Comparison of ENCODE assay signal across 1 cellular context in the genomic region with DNA sequence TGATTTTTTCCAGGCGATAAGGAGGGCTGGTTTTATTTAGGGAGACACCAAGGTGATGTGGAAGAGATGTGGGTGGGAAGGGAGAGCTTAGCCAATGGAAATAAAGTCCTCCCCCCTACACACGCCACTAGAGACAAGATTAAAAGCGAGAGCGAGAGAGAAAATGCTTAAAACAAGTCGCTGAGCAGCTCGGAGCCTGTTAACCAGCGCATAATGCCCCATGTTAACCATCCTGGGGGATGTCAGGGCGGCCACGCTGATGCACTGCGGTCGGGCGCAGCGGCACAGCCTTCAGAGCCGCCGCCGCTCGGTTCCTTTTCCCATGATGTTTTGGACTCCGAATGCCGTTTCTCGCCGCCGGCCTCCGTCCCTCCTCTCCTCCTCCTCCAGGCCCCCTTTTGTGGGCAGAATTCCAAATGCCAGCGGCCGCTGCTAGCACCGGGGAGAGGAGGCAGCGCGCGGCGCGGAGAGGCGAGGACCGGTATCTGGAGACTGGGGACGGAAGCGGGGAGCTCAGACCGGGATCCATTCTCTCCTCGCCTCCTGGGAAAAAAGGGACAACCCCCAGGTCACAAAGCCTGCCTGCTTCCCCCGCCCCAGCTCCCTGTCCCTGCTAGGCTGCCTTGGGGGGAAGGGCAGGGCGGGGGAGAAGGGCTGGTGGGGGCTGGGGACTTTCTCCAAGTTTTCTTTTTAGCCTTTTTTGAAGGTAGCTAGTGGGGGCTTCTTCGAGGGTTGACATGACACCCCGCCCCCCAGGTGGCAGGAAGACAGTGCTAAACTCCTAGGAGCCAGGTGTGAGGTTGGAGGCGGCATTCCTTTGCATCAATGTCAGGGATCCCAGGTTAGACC.
TF ChIP-seq lines count a peak whose summit lies in the region.

No MANE protein-coding gene starts in this region.

TF ChIP-seq in WTC11, 78 proteins besides CTCF, POLR2A, EP300 and RAD21:
- TF ChIP-seq, protein P1, sequence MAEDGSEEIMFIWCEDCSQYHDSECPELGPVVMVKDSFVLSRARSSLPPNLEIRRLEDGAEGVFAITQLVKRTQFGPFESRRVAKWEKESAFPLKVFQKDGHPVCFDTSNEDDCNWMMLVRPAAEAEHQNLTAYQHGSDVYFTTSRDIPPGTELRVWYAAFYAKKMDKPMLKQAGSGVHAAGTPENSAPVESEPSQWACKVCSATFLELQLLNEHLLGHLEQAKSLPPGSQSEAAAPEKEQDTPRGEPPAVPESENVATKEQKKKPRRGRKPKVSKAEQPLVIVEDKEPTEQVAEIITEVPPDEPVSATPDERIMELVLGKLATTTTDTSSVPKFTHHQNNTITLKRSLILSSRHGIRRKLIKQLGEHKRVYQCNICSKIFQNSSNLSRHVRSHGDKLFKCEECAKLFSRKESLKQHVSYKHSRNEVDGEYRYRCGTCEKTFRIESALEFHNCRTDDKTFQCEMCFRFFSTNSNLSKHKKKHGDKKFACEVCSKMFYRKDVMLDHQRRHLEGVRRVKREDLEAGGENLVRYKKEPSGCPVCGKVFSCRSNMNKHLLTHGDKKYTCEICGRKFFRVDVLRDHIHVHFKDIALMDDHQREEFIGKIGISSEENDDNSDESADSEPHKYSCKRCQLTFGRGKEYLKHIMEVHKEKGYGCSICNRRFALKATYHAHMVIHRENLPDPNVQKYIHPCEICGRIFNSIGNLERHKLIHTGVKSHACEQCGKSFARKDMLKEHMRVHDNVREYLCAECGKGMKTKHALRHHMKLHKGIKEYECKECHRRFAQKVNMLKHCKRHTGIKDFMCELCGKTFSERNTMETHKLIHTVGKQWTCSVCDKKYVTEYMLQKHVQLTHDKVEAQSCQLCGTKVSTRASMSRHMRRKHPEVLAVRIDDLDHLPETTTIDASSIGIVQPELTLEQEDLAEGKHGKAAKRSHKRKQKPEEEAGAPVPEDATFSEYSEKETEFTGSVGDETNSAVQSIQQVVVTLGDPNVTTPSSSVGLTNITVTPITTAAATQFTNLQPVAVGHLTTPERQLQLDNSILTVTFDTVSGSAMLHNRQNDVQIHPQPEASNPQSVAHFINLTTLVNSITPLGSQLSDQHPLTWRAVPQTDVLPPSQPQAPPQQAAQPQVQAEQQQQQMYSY (CRISPR knock-in tag; IDR thresholded peaks at IDR 0.05): peak; percentile 35; the same call in 1 of the 2 replicates
- TF ChIP-seq GTF2I (CRISPR knock-in tag; conservative IDR thresholded peaks at IDR 0.05) (0 out of 2 replicates have a peak, but pooled peaks have one; percentile 22), SOX15 (CRISPR knock-in tag; IDR thresholded peaks at IDR 0.05) (no peak), MYBL2 (CRISPR knock-in tag; IDR thresholded peaks at IDR 0.05) (0 out of 2 replicates have a peak, but pooled peaks have one; percentile 5), RORB (CRISPR knock-in tag; IDR thresholded peaks at IDR 0.05) (no peak), ZNF423 (CRISPR knock-in tag; IDR thresholded peaks at IDR 0.05) (0 out of 2 replicates have a peak, but pooled peaks have one; percentile 12)
